In genomic region chr10:117264776-117265175, GRCh38 we compare ENCODE assay signal across 27 cellular contexts. TPM values are rescaled to one million over a fixed set of nuclear protein-coding genes. Genes with fewer than 3 reads are reported as not detected.
A peak's percentile ranks its signal among the peaks of the same experiment; 100 is the strongest.
DNase-seq lines count a peak whose midpoint lies in the region; TF ChIP-seq lines count a peak whose summit lies in the region.
"Had no signal": no experiment of that assay in that cellular context is flagged by ENCODE, and none has a peak within 500 bp of the region (broad histone marks: within the 10 kb centered on the region; RNA-seq: fewer than 3 reads in every experiment).

No MANE protein-coding gene starts in this region.

- H3K4me1 Mint-ChIP-seq in glutamatergic neuron (ENCODE audit: low read depth, unreplicated experiment): peaks cover 32% of the 10 kb centered on the region
- H3K4me1 Mint-ChIP-seq in activated T-helper 1 cell treated with anti-CD3 and anti-CD28 coated beads, Interleukin-12 subunit alpha, Interleukin-12 subunit beta, Interleukin-2, Interleukin-4 antibody, amounts not matched to agents 30 ng/mL and 10 ng/mL and 1 ng/mL, durations not matched to agents 14 hours and 24 hours and 36 hours (ENCODE audit: low read depth): peaks cover 8% of the 10 kb centered on the region
- H3K4me1 Mint-ChIP-seq: activated CD4-positive, alpha-beta T cell treated with anti-CD3 and anti-CD28 coated beads, Interleukin-2, amount 10 ng/mL, durations not matched to agents 7 days and 5 days; stimulated activated memory B cell treated with anti-CD40 and anti-IgM and Interleukin-4, amounts not matched to agents 10 μg/mL and 1 μg/mL and 100 μg/mL, for 72 hours had no signal

- H3K4me3 Mint-ChIP-seq in glutamatergic neuron (ENCODE audit: unreplicated experiment): peak overlapping the region; percentile 51
- H3K4me3 Mint-ChIP-seq in activated T-helper 1 cell treated with anti-CD3 and anti-CD28 coated beads, Interleukin-12 subunit alpha, Interleukin-12 subunit beta, Interleukin-2, Interleukin-4 antibody, amounts not matched to agents 30 ng/mL and 10 ng/mL and 1 ng/mL, durations not matched to agents 14 hours and 24 hours and 36 hours: no peak overlapping the region
- H3K4me3 Mint-ChIP-seq: activated CD4-positive, alpha-beta T cell treated with anti-CD3 and anti-CD28 coated beads, Interleukin-2, amount 10 ng/mL, durations not matched to agents 7 days and 5 days; endodermal cell; mesothelial cell of epicardium; naive thymus-derived CD4-positive, alpha-beta T cell; stimulated activated memory B cell treated with anti-CD40 and anti-IgM and Interleukin-4, amounts not matched to agents 10 μg/mL and 1 μg/mL and 100 μg/mL, for 72 hours; T-helper 2 cell treated with Interferon-gamma antibody and Interleukin-4, amounts not matched to agents 5 μg/mL and 100 μg/mL, for 36 hours had no signal

- peak overlapping the region; percentile 50 for H3K27ac Mint-ChIP-seq in glutamatergic neuron (ENCODE audit: unreplicated experiment)
- no peak overlapping the region for H3K27ac Mint-ChIP-seq in activated T-helper 1 cell treated with anti-CD3 and anti-CD28 coated beads, Interleukin-12 subunit alpha, Interleukin-12 subunit beta, Interleukin-2, Interleukin-4 antibody, amounts not matched to agents 30 ng/mL and 10 ng/mL and 1 ng/mL, durations not matched to agents 14 hours and 24 hours and 36 hours
- H3K27ac Mint-ChIP-seq: activated CD4-positive, alpha-beta T cell treated with anti-CD3 and anti-CD28 coated beads, Interleukin-2, amount 10 ng/mL, durations not matched to agents 7 days and 5 days; endodermal cell; mesothelial cell of epicardium; stimulated activated memory B cell treated with anti-CD40 and anti-IgM and Interleukin-4, amounts not matched to agents 10 μg/mL and 1 μg/mL and 100 μg/mL, for 72 hours; T-helper 2 cell treated with Interferon-gamma antibody and Interleukin-4, amounts not matched to agents 5 μg/mL and 100 μg/mL, for 36 hours had no signal

- peaks cover 8% of the 10 kb centered on the region for H3K36me3 Mint-ChIP-seq in glutamatergic neuron (ENCODE audit: unreplicated experiment)
- H3K36me3 Mint-ChIP-seq in activated T-helper 1 cell treated with anti-CD3 and anti-CD28 coated beads, Interleukin-12 subunit alpha, Interleukin-12 subunit beta, Interleukin-2, Interleukin-4 antibody, amounts not matched to agents 30 ng/mL and 10 ng/mL and 1 ng/mL, durations not matched to agents 14 hours and 24 hours and 36 hours (ENCODE audit: low read depth): no peaks in the 10 kb centered on the region
- H3K36me3 Mint-ChIP-seq: mesothelial cell of epicardium; naive thymus-derived CD4-positive, alpha-beta T cell; stimulated activated memory B cell treated with anti-CD40 and anti-IgM and Interleukin-4, amounts not matched to agents 10 μg/mL and 1 μg/mL and 100 μg/mL, for 72 hours had no signal

- TF ChIP-seq CTCF in 22Rv1 (IDR thresholded peaks at IDR 0.05) (no peak), glutamatergic neuron (IDR thresholded peaks at IDR 0.05; ENCODE audit: partially characterized antibody, unreplicated experiment) (no peak)

- H3K27me3 Mint-ChIP-seq in glutamatergic neuron (ENCODE audit: unreplicated experiment): peaks cover 6% of the 10 kb centered on the region
- H3K27me3 Mint-ChIP-seq in activated T-helper 1 cell treated with anti-CD3 and anti-CD28 coated beads, Interleukin-12 subunit alpha, Interleukin-12 subunit beta, Interleukin-2, Interleukin-4 antibody, amounts not matched to agents 30 ng/mL and 10 ng/mL and 1 ng/mL, durations not matched to agents 14 hours and 24 hours and 36 hours (ENCODE audit: insufficient read depth): peaks cover 4% of the 10 kb centered on the region

- intact Hi-C loops in activated T-helper 1 cell treated with anti-CD3 and anti-CD28 coated beads, Interleukin-12 subunit alpha, Interleukin-12 subunit beta, Interleukin-2, Interleukin-4 antibody, amounts not matched to agents 30 ng/mL and 10 ng/mL and 1 ng/mL, durations not matched to agents 14 hours and 24 hours and 36 hours (cut with micrococcal nuclease): no loop called here

- peak overlapping the region; percentile 57 for H3K27ac ChIP-seq in 22Rv1
- H3K27ac ChIP-seq: BLaER1 treated with 17β-estradiol and CSF1 and Interleukin-3, amounts not matched to agents 10 nM and 100 nM; gastroesophageal sphincter; RWPE1; spleen; suprapubic skin; WERI-Rb-1 had no signal

- DNase-seq in G401 (ENCODE audit: low spot score) (peak; percentile 73), NCI-H69 (lab: John Stamatoyannopoulos, UW) (peak; percentile 84), glutamatergic neuron (no peak), NCI-H187 (lab: John Stamatoyannopoulos, UW) (no peak), COLO829 (ENCODE audit: low spot score) (no peak)
- DNase-seq in activated T-helper 1 cell treated with anti-CD3 and anti-CD28 coated beads, Interleukin-12 subunit alpha, Interleukin-12 subunit beta, Interleukin-2, Interleukin-4 antibody, amounts not matched to agents 30 ng/mL and 10 ng/mL and 1 ng/mL, durations not matched to agents 14 hours and 24 hours and 36 hours (ENCODE audit: low spot score): no peak
- DNase-seq: activated CD4-positive, alpha-beta T cell treated with anti-CD3 and anti-CD28 coated beads, Interleukin-2, amount 10 ng/mL, durations not matched to agents 7 days and 5 days; activated naive CD4-positive, alpha-beta T cell treated with anti-CD3 and anti-CD28 coated beads, Interleukin-2, amount 50 U/mL, for 16 hours; amygdala; Calu3; endodermal cell; naive thymus-derived CD4-positive, alpha-beta T cell; NCI-H2029; NCI-H774; occipital lobe; spleen; stimulated activated CD4-positive, alpha-beta T cell treated with anti-CD3 and anti-CD28 coated beads, Interleukin-2, amount 100 ng/mL, for 48 hours; WERI-Rb-1 had no signal

- in situ Hi-C loops in G401 (cut with HindIII; ENCODE audit: low sequenced_read_pairs): no loop called here

- peaks cover 4% of the 10 kb centered on the region for H3K9me3 Mint-ChIP-seq in glutamatergic neuron (ENCODE audit: unreplicated experiment)
- H3K9me3 Mint-ChIP-seq in activated T-helper 1 cell treated with anti-CD3 and anti-CD28 coated beads, Interleukin-12 subunit alpha, Interleukin-12 subunit beta, Interleukin-2, Interleukin-4 antibody, amounts not matched to agents 30 ng/mL and 10 ng/mL and 1 ng/mL, durations not matched to agents 14 hours and 24 hours and 36 hours: no peaks in the 10 kb centered on the region
- H3K9me3 Mint-ChIP-seq: activated CD4-positive, alpha-beta T cell treated with anti-CD3 and anti-CD28 coated beads, Interleukin-2, amount 10 ng/mL, durations not matched to agents 7 days and 5 days; endodermal cell; mesothelial cell of epicardium; naive thymus-derived CD4-positive, alpha-beta T cell; T-helper 2 cell treated with Interferon-gamma antibody and Interleukin-4, amounts not matched to agents 5 μg/mL and 100 μg/mL, for 36 hours had no signal

RNA-seq across cellular contexts. Expression of gene SLC18A2, which starts 23.9 kb away (rescaled TPM):
- total RNA-seq in G401 (2014; rRNA removed; shearing (Covaris generic)): not detected in 2 replicates
- total RNA-seq in glutamatergic neuron (ENCODE audit: unreplicated experiment): 12.0 TPM
- total RNA-seq in activated T-helper 1 cell treated with anti-CD3 and anti-CD28 coated beads, Interleukin-12 subunit alpha, Interleukin-12 subunit beta, Interleukin-2, Interleukin-4 antibody, amounts not matched to agents 30 ng/mL and 10 ng/mL and 1 ng/mL, durations not matched to agents 14 hours and 24 hours and 36 hours: not detected in 2 replicates
- total RNA-seq: activated CD4-positive, alpha-beta T cell treated with anti-CD3 and anti-CD28 coated beads, Interleukin-2, amount 10 ng/mL, durations not matched to agents 7 days and 5 days; bronchial epithelial cell; Calu3; occipital lobe had no signal

Comparison
In these comparisons a context has a peak if more than half of its experiments do, and no peak if none do; other contexts are left out.
1. DNase-seq: peak in G401 (single experiment) and NCI-H69 (single experiment); none in glutamatergic neuron (single experiment), NCI-H187 (0 of 2), activated T-helper 1 cell treated with anti-CD3 and anti-CD28 coated beads, Interleukin-12 subunit alpha, Interleukin-12 subunit beta, Interleukin-2, Interleukin-4 antibody, amounts not matched to agents 30 ng/mL and 10 ng/mL and 1 ng/mL, durations not matched to agents 14 hours and 24 hours and 36 hours (single experiment) and COLO829 (single experiment).
2. RNA of gene SLC18A2, which starts 23.9 kb away (total RNA-seq): 12.0 TPM in glutamatergic neuron (single experiment); not detected in G401 and not detected in activated T-helper 1 cell treated with anti-CD3 and anti-CD28 coated beads, Interleukin-12 subunit alpha, Interleukin-12 subunit beta, Interleukin-2, Interleukin-4 antibody, amounts not matched to agents 30 ng/mL and 10 ng/mL and 1 ng/mL, durations not matched to agents 14 hours and 24 hours and 36 hours; every median in the first group is over 10 times any median in the second.